ENCODE assay signal across 9 cellular contexts in the genomic region with DNA sequence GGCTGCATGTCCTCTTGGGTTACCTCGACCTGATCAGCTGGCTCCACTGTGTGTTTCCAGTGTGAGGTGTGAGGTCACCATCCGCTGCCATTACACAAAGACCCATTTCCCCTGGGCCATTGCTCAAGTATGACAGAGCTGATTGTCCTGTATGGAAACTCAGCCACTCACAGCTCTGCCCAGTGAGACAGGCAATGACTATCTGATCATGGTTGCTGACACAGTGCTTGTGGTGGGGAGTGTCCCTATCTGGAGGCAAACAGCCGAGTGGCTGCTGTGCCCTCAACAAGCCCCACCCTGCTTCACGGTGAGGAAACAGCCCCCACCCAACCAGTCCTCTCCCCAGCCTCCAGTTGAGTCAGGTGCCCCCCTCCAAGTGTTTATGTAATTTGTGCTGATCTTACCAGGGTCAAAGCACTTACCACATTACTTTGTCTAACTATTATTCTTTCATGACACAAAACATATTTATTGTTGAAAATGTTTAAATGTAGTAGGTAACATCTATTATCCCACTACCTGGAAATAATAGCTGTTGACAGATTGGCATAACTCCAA. TPM values are rescaled to one million over a fixed set of nuclear protein-coding genes. Genes with fewer than 3 reads are reported as not detected.
DNase-seq lines count a peak whose midpoint lies in the region; FAIRE-seq and TF ChIP-seq lines count a peak whose summit lies in the region.
"Had no signal": no experiment of that assay in that cellular context is flagged by ENCODE, and none has a peak within 500 bp of the region (broad histone marks: within the 10 kb centered on the region; RNA-seq: fewer than 3 reads in every experiment).

No MANE protein-coding gene starts in this region.

- FAIRE-seq in GM12891 (lab: Jason Lieb, UNC) = no peak

- no peak for TF ChIP-seq CTCF in NB4 (IDR thresholded peaks at IDR 0.05; ENCODE audit: low read depth, low read length)
- no peak for TF ChIP-seq CTCF in fibroblast of mammary gland (conservative IDR thresholded peaks at IDR 0.05; ENCODE audit: control insufficient read depth, insufficient read depth, low read depth, low read length)

- DNase-seq in NB4 (ENCODE audit: low read depth) (peak; percentile 88), fibroblast of mammary gland (ENCODE audit: low read depth) (peak; percentile 32), NCI-H226 (no peak), GM12891 (ENCODE audit: insufficient read length, low spot score) (no peak), NCI-H2171 (lab: John Stamatoyannopoulos, UW) (no peak), G401 (ENCODE audit: low spot score) (no peak)
- peak; percentile 53 for DNase-seq in activated CD4-positive, alpha-beta T cell treated with anti-CD3 and anti-CD28 coated beads, Interleukin-2, amount 50 U/mL, for 1 hour
- peak; percentile 51 for DNase-seq in stimulated activated CD8-positive, alpha-beta memory T cell treated with anti-CD3 and anti-CD28 coated beads, Interleukin-12 subunit alpha, Interleukin-12 subunit beta, amount 100 ng/mL, for 1 hour (ENCODE audit: low read depth)

- TF ChIP-seq POLR2A in NB4 (IDR thresholded peaks at IDR 0.05; ENCODE audit: extremely low read depth, insufficient read length) (no peak), GM12891 (IDR thresholded peaks at IDR 0.05; ENCODE audit: low read depth, low read length) (no peak)

- H3K4me3 ChIP-seq in NB4 (ENCODE audit: low read depth, low read length) = no peak overlapping the region
- H3K4me3 ChIP-seq in fibroblast of mammary gland (ENCODE audit: control insufficient read depth, low read depth, low read length) = no peak overlapping the region
- H3K4me3 ChIP-seq: vagina had no signal

- in situ Hi-C loops in G401 (cut with HindIII; ENCODE audit: low sequenced_read_pairs) = no loop called here

TF ChIP-seq in GM12891, 5 proteins besides CTCF, POLR2A, EP300 and RAD21:
- no peak for TF ChIP-seq POLR2AphosphoS5 (IDR thresholded peaks at IDR 0.05; ENCODE audit: low read depth, low read length)
- no peak for TF ChIP-seq SPI1 (IDR thresholded peaks at IDR 0.05; ENCODE audit: low read depth, low read length)
- no peak for TF ChIP-seq PAX5 (IDR thresholded peaks at IDR 0.05; ENCODE audit: insufficient read depth, low read length, severe bottlenecking)
- no peak for TF ChIP-seq POU2F2 (IDR thresholded peaks at IDR 0.05; ENCODE audit: low read depth, low read length)
- no peak for TF ChIP-seq TAF1 (IDR thresholded peaks at IDR 0.05; ENCODE audit: low read depth, low read length)

RNA-seq across cellular contexts. Expression of a gene that starts 11.7 kb away (rescaled TPM):
- 6.2 TPM for polyA plus RNA-seq in GM12891 (2012; ENCODE audit: low read depth, missing spikeins)
- total RNA-seq in G401 (2014; rRNA removed; shearing (Covaris generic)) = 0.07 and 0.12 TPM in 2 replicates

Comparison
In these comparisons a context has a peak if more than half of its experiments do, and no peak if none do; other contexts are left out.
1. DNase-seq: peak in NB4 (single experiment), activated CD4-positive, alpha-beta T cell treated with anti-CD3 and anti-CD28 coated beads, Interleukin-2, amount 50 U/mL, for 1 hour (single experiment), fibroblast of mammary gland (single experiment) and stimulated activated CD8-positive, alpha-beta memory T cell treated with anti-CD3 and anti-CD28 coated beads, Interleukin-12 subunit alpha, Interleukin-12 subunit beta, amount 100 ng/mL, for 1 hour (single experiment); none in NCI-H226 (single experiment), GM12891 (single experiment), NCI-H2171 (single experiment) and G401 (single experiment).